In the genomic region with DNA sequence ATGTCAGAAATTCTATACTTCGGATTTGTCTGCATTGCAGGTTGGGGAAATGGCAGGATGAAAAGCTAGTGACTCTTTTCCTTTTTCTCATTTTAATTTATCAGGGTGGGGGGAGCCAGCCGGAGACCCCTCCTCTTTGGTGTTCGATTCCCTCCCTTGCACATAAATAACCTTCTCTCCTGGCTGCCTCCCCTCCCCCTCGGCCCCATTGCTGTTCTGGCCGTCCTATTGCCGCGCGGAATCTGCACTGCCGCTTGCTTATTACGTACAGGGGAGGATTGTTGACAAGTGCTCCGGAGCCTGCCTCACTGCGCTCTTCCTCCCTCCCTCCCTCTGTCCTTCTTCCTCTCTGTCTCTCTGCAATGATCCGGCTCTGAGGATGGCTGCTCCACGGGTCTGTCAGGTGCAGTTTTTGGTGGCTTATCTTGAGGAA, we compare ENCODE assay signal across 8 cellular contexts.
DNase-seq lines count a peak whose midpoint lies in the region; ATAC-seq, FAIRE-seq and TF ChIP-seq lines count a peak whose summit lies in the region.

No MANE protein-coding gene starts in this region.

- no peaks in the 10 kb centered on the region for H3K9me3 Mint-ChIP-seq in brain

- H3K4me1 Mint-ChIP-seq in brain = peaks cover 76% of the 10 kb centered on the region

- peak; percentile 89 for FAIRE-seq in GM12891 (lab: Jason Lieb, UNC)

- H3K4me3 Mint-ChIP-seq in brain = peak overlapping the region; percentile 81 to 88 (median 84)

- no peak for TF ChIP-seq POLR2A in GM12891 (IDR thresholded peaks at IDR 0.05; ENCODE audit: low read depth, low read length)

- peak; percentile 66 for ATAC-seq in left colon
- ATAC-seq in stimulated activated naive CD8-positive, alpha-beta T cell treated with anti-CD3 and anti-CD28 coated beads, Interleukin-15, Interleukin-2, amounts not matched to agents 100 U/mL and 50 U/mL, for 24 hours = no peak
- ATAC-seq in activated CD4-positive, CD25-positive, alpha-beta regulatory T cell treated with anti-CD3 and anti-CD28 coated beads, Interleukin-2, amount 50 U/mL, for 24 hours = no peak

- no peak for TF ChIP-seq CTCF in brain (conservative IDR thresholded peaks at IDR 0.05)

- intact Hi-C loops in left colon (cut with DNase I, micrococcal nuclease) = no loop called here

- no peaks in the 10 kb centered on the region for H3K27me3 Mint-ChIP-seq in brain

- DNase-seq in GM12891 (ENCODE audit: insufficient read length, low spot score) (no peak), NCI-H69 (lab: John Stamatoyannopoulos, UW) (peak; percentile 95), left colon (peak; percentile 55 to 59), NCI-H446 treated with DMSO at 0.1 percent for 48 hours (lab: John Stamatoyannopoulos, UW) (no peak), activated gamma-delta T cell (lab: John Stamatoyannopoulos, UW) (no peak)
- DNase-seq in stimulated activated naive CD8-positive, alpha-beta T cell treated with anti-CD3 and anti-CD28 coated beads, Interleukin-15, Interleukin-2, amounts not matched to agents 100 U/mL and 50 U/mL, for 24 hours = peak; percentile 50

- H3K27ac Mint-ChIP-seq in brain = peak overlapping the region; percentile 77 to 96 (median 91)

- no peaks in the 10 kb centered on the region for H3K36me3 Mint-ChIP-seq in brain

TF ChIP-seq in GM12891, 5 proteins besides CTCF, POLR2A, EP300 and RAD21:
- TF ChIP-seq PAX5 (IDR thresholded peaks at IDR 0.05; ENCODE audit: insufficient read depth, low read length, severe bottlenecking) = no peak
- TF ChIP-seq SPI1 (IDR thresholded peaks at IDR 0.05; ENCODE audit: low read depth, low read length) = no peak
- TF ChIP-seq POLR2AphosphoS5 (IDR thresholded peaks at IDR 0.05; ENCODE audit: low read depth, low read length) = no peak
- no peak for TF ChIP-seq TAF1 (IDR thresholded peaks at IDR 0.05; ENCODE audit: low read depth, low read length)
- no peak for TF ChIP-seq POU2F2 (IDR thresholded peaks at IDR 0.05; ENCODE audit: low read depth, low read length)

Comparison
In these comparisons a context has a peak if more than half of its experiments do, and no peak if none do; other contexts are left out.
1. DNase-seq: peak in NCI-H69 (single experiment), left colon (2 of 2) and stimulated activated naive CD8-positive, alpha-beta T cell treated with anti-CD3 and anti-CD28 coated beads, Interleukin-15, Interleukin-2, amounts not matched to agents 100 U/mL and 50 U/mL, for 24 hours (single experiment); none in GM12891 (single experiment), NCI-H446 treated with DMSO at 0.1 percent for 48 hours (single experiment) and activated gamma-delta T cell (single experiment).